In genomic region chr6:125340946-125341345, GRCh38 we compare ENCODE assay signal across 18 cellular contexts.
"Had no signal": no experiment of that assay in that cellular context is flagged by ENCODE, and none has a peak within 500 bp of the region (broad histone marks: within the 10 kb centered on the region; RNA-seq: fewer than 3 reads in every experiment).

No MANE protein-coding gene starts in this region.

- ATAC-seq: naive thymus-derived CD4-positive, alpha-beta T cell; stimulated activated memory B cell treated with anti-CD40 and anti-IgM and Interleukin-4, amounts not matched to agents 10 μg/mL and 1 μg/mL and 100 μg/mL, for 72 hours had no signal

- H3K27ac ChIP-seq: parathyroid adenoma, prostate gland, spleen, testis, transverse colon had no signal

- DNase-seq: effector CD4-positive, alpha-beta T cell; endodermal cell; erythroblast; foreskin melanocyte; islet precursor cell; mesendoderm; naive thymus-derived CD4-positive, alpha-beta T cell; nephron progenitor cell; spleen; stimulated activated CD4-positive, alpha-beta T cell treated with anti-CD3 and anti-CD28 coated beads, Interleukin-15, amount 100 ng/mL, for 24 hours; stimulated activated CD4-positive, alpha-beta T cell treated with anti-CD3 and anti-CD28 coated beads, Interleukin-1b, Interleukin-23, amount 100 ng/mL, for 48 hours; stimulated activated CD4-positive, alpha-beta T cell treated with anti-CD3 and anti-CD28 coated beads, Interleukin-4, amount 100 ng/mL, for 24 hours; testis; transverse colon had no signal

- H3K9me3 ChIP-seq: prostate gland, spleen, testis, transverse colon had no signal

- H3K4me1 ChIP-seq: parathyroid adenoma, prostate gland, transverse colon had no signal

- H3K4me3 ChIP-seq: coronary artery, prostate gland, spleen, testis, transverse colon had no signal

- H3K27me3 ChIP-seq: spleen, testis, transverse colon had no signal

- H3K36me3 ChIP-seq: prostate gland, spleen, transverse colon had no signal
